ENCODE assay signal across 32 cellular contexts in genomic region chr7:110356438-110356837, GRCh38.
"Had no signal": no experiment of that assay in that cellular context is flagged by ENCODE, and none has a peak within 500 bp of the region (broad histone marks: within the 10 kb centered on the region; RNA-seq: fewer than 3 reads in every experiment).

No MANE protein-coding gene starts in this region.

- ATAC-seq: activated CD4-positive, alpha-beta T cell treated with anti-CD3 and anti-CD28 coated beads for 36 hours; activated CD4-positive, CD25-positive, alpha-beta regulatory T cell treated with anti-CD3 and anti-CD28 coated beads, Interleukin-2, amount 50 U/mL, for 24 hours; activated CD8-positive, alpha-beta T cell treated with anti-CD3 and anti-CD28 coated beads, Interleukin-2, amount 10 ng/mL, durations not matched to agents 7 days and 5 days; PC-3 had no signal

- H3K36me3 ChIP-seq: brain microvascular endothelial cell, Peyer's patch, SJSA1 had no signal

- H3K4me1 Mint-ChIP-seq: activated CD4-positive, alpha-beta T cell treated with anti-CD3 and anti-CD28 coated beads for 36 hours; activated CD4-positive, alpha-beta T cell treated with anti-CD3 and anti-CD28 coated beads, Interleukin-2, amount 10 ng/mL, durations not matched to agents 7 days and 5 days; activated naive CD8-positive, alpha-beta T cell treated with anti-CD3 and anti-CD28 coated beads for 36 hours had no signal

- H3K4me2 ChIP-seq: SK-N-SH had no signal

- H3K4me3 ChIP-seq: Peyer's patch, SJSA1 had no signal

- H3K4me3 Mint-ChIP-seq: activated CD4-positive, alpha-beta T cell treated with anti-CD3 and anti-CD28 coated beads for 36 hours; activated CD4-positive, alpha-beta T cell treated with anti-CD3 and anti-CD28 coated beads, Interleukin-2, amount 10 ng/mL, durations not matched to agents 7 days and 5 days; activated CD8-positive, alpha-beta T cell treated with anti-CD3 and anti-CD28 coated beads, Interleukin-2, amount 10 ng/mL, durations not matched to agents 7 days and 5 days; activated naive CD8-positive, alpha-beta T cell treated with anti-CD3 and anti-CD28 coated beads for 36 hours; activated T-cell treated with anti-CD3 and anti-CD28 coated beads, Interleukin-2, amount 50 U/mL, for 24 hours; activated T-helper 1 cell treated with anti-CD3 and anti-CD28 coated beads, Interleukin-12 subunit alpha, Interleukin-12 subunit beta, Interleukin-2, Interleukin-4 antibody, amounts not matched to agents 30 ng/mL and 10 ng/mL and 1 ng/mL, durations not matched to agents 14 hours and 24 hours and 36 hours; T-helper 1 cell treated with Interleukin-12 subunit alpha and Interleukin-12 subunit beta and Interleukin-4 antibody, amounts not matched to agents 30 μg/mL and 1 μg/mL, for 36 hours; T-helper 2 cell treated with Interferon-gamma antibody and Interleukin-4, amounts not matched to agents 5 μg/mL and 100 μg/mL, for 36 hours had no signal

- H3K36me3 Mint-ChIP-seq: activated naive CD8-positive, alpha-beta T cell treated with anti-CD3 and anti-CD28 coated beads for 36 hours had no signal

- H3K9me3 ChIP-seq: Peyer's patch, SJSA1, SK-N-SH had no signal

- H3K4me1 ChIP-seq: Peyer's patch, SJSA1 had no signal

- DNase-seq: activated CD4-positive, alpha-beta T cell treated with anti-CD3 and anti-CD28 coated beads for 36 hours; activated CD4-positive, alpha-beta T cell treated with anti-CD3 and anti-CD28 coated beads, Interleukin-2, amount 10 ng/mL, durations not matched to agents 7 days and 5 days; activated CD4-positive, alpha-beta T cell treated with anti-CD3 and anti-CD28 coated beads, Interleukin-2, amount 50 U/mL, for 48 hours; activated CD8-positive, alpha-beta T cell treated with anti-CD3 and anti-CD28 coated beads, Interleukin-2, amount 10 ng/mL, durations not matched to agents 7 days and 5 days; activated naive CD4-positive, alpha-beta T cell; activated naive CD4-positive, alpha-beta T cell treated with anti-CD3 and anti-CD28 coated beads, Interleukin-2, amount 50 U/mL, for 16 hours; activated naive CD8-positive, alpha-beta T cell treated with anti-CD3 and anti-CD28 coated beads for 36 hours; activated T-cell treated with anti-CD3 and anti-CD28 coated beads, Interleukin-2, amount 50 U/mL, for 24 hours; amniotic stem cell; aorta; brain microvascular endothelial cell; central memory CD4-positive, alpha-beta T cell; NCI-H1092 treated with DMSO at 0.1 percent for 48 hours; NCI-H1417; NCI-H146; NCI-H187; NCI-H2081 treated with DMSO at 0.1 percent for 48 hours; NCI-H226; NCI-H446 treated with DMSO at 0.1 percent for 48 hours; NCI-H526; NCI-H748 treated with DMSO at 0.1 percent for 48 hours; NK-92 treated with Interleukin-12 subunit alpha and Interleukin-12 subunit beta, amount 100 ng/mL, for 24 hours; PC-3; Peyer's patch; RPMI8226; SHP77 treated with DMSO at 0.1 percent for 48 hours; SK-N-SH had no signal

- H3K9ac ChIP-seq: SK-N-SH had no signal

- H3K27me3 ChIP-seq: brain microvascular endothelial cell, Peyer's patch, SJSA1 had no signal

- H3K27ac Mint-ChIP-seq: activated CD4-positive, alpha-beta T cell treated with anti-CD3 and anti-CD28 coated beads for 36 hours; activated CD4-positive, alpha-beta T cell treated with anti-CD3 and anti-CD28 coated beads, Interleukin-2, amount 10 ng/mL, durations not matched to agents 7 days and 5 days; activated CD8-positive, alpha-beta T cell treated with anti-CD3 and anti-CD28 coated beads, Interleukin-2, amount 10 ng/mL, durations not matched to agents 7 days and 5 days; activated naive CD8-positive, alpha-beta T cell treated with anti-CD3 and anti-CD28 coated beads for 36 hours; activated T-cell treated with anti-CD3 and anti-CD28 coated beads, Interleukin-2, amount 50 U/mL, for 24 hours; activated T-helper 1 cell treated with anti-CD3 and anti-CD28 coated beads, Interleukin-12 subunit alpha, Interleukin-12 subunit beta, Interleukin-2, Interleukin-4 antibody, amounts not matched to agents 30 ng/mL and 10 ng/mL and 1 ng/mL, durations not matched to agents 14 hours and 24 hours and 36 hours; T-helper 1 cell treated with Interleukin-12 subunit alpha and Interleukin-12 subunit beta and Interleukin-4 antibody, amounts not matched to agents 30 μg/mL and 1 μg/mL, for 36 hours; T-helper 2 cell treated with Interferon-gamma antibody and Interleukin-4, amounts not matched to agents 5 μg/mL and 100 μg/mL, for 36 hours had no signal

- H3K27me3 Mint-ChIP-seq: activated naive CD8-positive, alpha-beta T cell treated with anti-CD3 and anti-CD28 coated beads for 36 hours; activated T-cell treated with anti-CD3 and anti-CD28 coated beads, Interleukin-2, amount 50 U/mL, for 24 hours had no signal

- H3K27ac ChIP-seq: brain microvascular endothelial cell, Peyer's patch, SJSA1 had no signal

- H3K9me3 Mint-ChIP-seq: activated CD4-positive, alpha-beta T cell treated with anti-CD3 and anti-CD28 coated beads, Interleukin-2, amount 10 ng/mL, durations not matched to agents 7 days and 5 days; T-helper 2 cell treated with Interferon-gamma antibody and Interleukin-4, amounts not matched to agents 5 μg/mL and 100 μg/mL, for 36 hours had no signal
